In genomic region chr3:26104856-26105255, GRCh38 we compare ENCODE assay signal across 19 cellular contexts.
DNase-seq lines count a peak whose midpoint lies in the region; ATAC-seq and TF ChIP-seq lines count a peak whose summit lies in the region.
"Had no signal": no experiment of that assay in that cellular context is flagged by ENCODE, and none has a peak within 500 bp of the region (broad histone marks: within the 10 kb centered on the region; RNA-seq: fewer than 3 reads in every experiment).

No MANE protein-coding gene starts in this region.

- H3K27ac Mint-ChIP-seq in endodermal cell (peak overlapping the region; percentile 9), mesothelial cell of epicardium (peak overlapping the region; percentile 47)
- H3K27ac Mint-ChIP-seq: CD4-positive, alpha-beta T cell had no signal

- H3K36me3 ChIP-seq in endodermal cell (ENCODE audit: control insufficient read depth, insufficient read depth, low read length): no peaks in the 10 kb centered on the region
- H3K36me3 ChIP-seq: adrenal gland, ovary had no signal

- H3K9me3 Mint-ChIP-seq in endodermal cell (no peaks in the 10 kb centered on the region), mesothelial cell of epicardium (peaks cover 26% of the 10 kb centered on the region)
- H3K9me3 Mint-ChIP-seq: CD4-positive, alpha-beta T cell had no signal

- peak; percentile 7 for DNase-seq in GM10266 (ENCODE audit: extremely low spot score)
- DNase-seq in KBM-7: peak; percentile 71
- no peak for DNase-seq in endodermal cell
- no peak for DNase-seq in mesothelial cell of epicardium (ENCODE audit: low spot score in 2 of 2, unreplicated experiment in 2 of 2)
- DNase-seq in NCI-H226: no peak
- no peak for DNase-seq in GM13977 (ENCODE audit: low spot score)
- DNase-seq: ACHN; adrenal gland; CD4-positive, alpha-beta T cell; GOT3; NCI-H1694; ovary; stimulated activated CD4-positive, alpha-beta T cell treated with anti-CD3 and anti-CD28 coated beads, Interleukin-4, amount 100 ng/mL, for 1 hour; substantia nigra; T-helper 2 cell had no signal

- H3K27me3 ChIP-seq in endodermal cell (ENCODE audit: control insufficient read depth, insufficient read depth, low read length, poor library complexity, severe bottlenecking): no peaks in the 10 kb centered on the region
- H3K27me3 ChIP-seq: adrenal gland, ovary had no signal

- H3K4me1 Mint-ChIP-seq in endodermal cell (peaks cover 11% of the 10 kb centered on the region), mesothelial cell of epicardium (peaks cover 37% of the 10 kb centered on the region)
- H3K4me1 Mint-ChIP-seq: central memory CD8-positive, alpha-beta T cell had no signal

- no peak overlapping the region for H3K9ac ChIP-seq in endodermal cell (ENCODE audit: extremely low read depth, low read length, poor library complexity, severe bottlenecking)

- H3K4me3 Mint-ChIP-seq in endodermal cell (no peak overlapping the region), mesothelial cell of epicardium (no peak overlapping the region)
- H3K4me3 Mint-ChIP-seq: CD4-positive, alpha-beta T cell; central memory CD8-positive, alpha-beta T cell had no signal

- H3K36me3 Mint-ChIP-seq in endodermal cell (ENCODE audit: low read depth) (no peaks in the 10 kb centered on the region), mesothelial cell of epicardium (peaks cover 3% of the 10 kb centered on the region)

- H3K27me3 Mint-ChIP-seq in endodermal cell (ENCODE audit: insufficient read depth) (no peaks in the 10 kb centered on the region), mesothelial cell of epicardium (ENCODE audit: low read depth) (no peaks in the 10 kb centered on the region)
- H3K27me3 Mint-ChIP-seq: CD4-positive, alpha-beta T cell; central memory CD8-positive, alpha-beta T cell had no signal

- ATAC-seq in GM21529 (IDR thresholded peaks at IDR 0.05; ENCODE audit: unreplicated experiment) (no peak), HG02852 (IDR thresholded peaks at IDR 0.05; ENCODE audit: unreplicated experiment) (no peak)

- no peak overlapping the region for H3K4me3 ChIP-seq in endodermal cell (ENCODE audit: low read length)
- H3K4me3 ChIP-seq: adrenal gland, ovary, skin epidermis had no signal

- no peak for TF ChIP-seq CTCF in GM10266 (IDR thresholded peaks at IDR 0.05; ENCODE audit: control insufficient read depth, insufficient read depth, low read depth, missing control alignments)
- no peak for TF ChIP-seq CTCF in endodermal cell (conservative IDR thresholded peaks at IDR 0.05)
- no peak for TF ChIP-seq CTCF in mesothelial cell of epicardium (IDR thresholded peaks at IDR 0.05; ENCODE audit: unreplicated experiment)
- no peak for TF ChIP-seq CTCF in GM13977 (IDR thresholded peaks at IDR 0.05; ENCODE audit: extremely low read depth, insufficient read depth, missing control alignments)

- H3K27ac ChIP-seq in endodermal cell (ENCODE audit: low read depth, low read length): peak overlapping the region; percentile 47
- H3K27ac ChIP-seq: adrenal gland, ovary, skin epidermis had no signal

- H3K9me3 ChIP-seq in endodermal cell (ENCODE audit: control insufficient read depth, low read length): no peaks in the 10 kb centered on the region
- H3K9me3 ChIP-seq: adrenal gland, ovary had no signal

- WGBS in endodermal cell (ENCODE audit: insufficient coverage in 1 of 2, insufficient read length in 1 of 2), 2 experiments: 58 to 73% methylated on average over 1 to 2 of the region's 2 CpGs

- in situ Hi-C loops in KBM-7 (cut with MboI; ENCODE audit: low pct_unique_long_range_greater_than_20kb, low sequenced_read_pairs) (no loop called here), GM13977 (cut with MboI; ENCODE audit: low pct_unique_long_range_greater_than_20kb, low sequenced_read_pairs, unreplicated experiment) (loop anchor here (25.0 kb wide), 1 partner anchor 443 kb away; the partner anchor contains the start of gene TOP2B)

- H3K4me1 ChIP-seq in endodermal cell (ENCODE audit: control insufficient read depth, insufficient read depth, low read length): no peaks in the 10 kb centered on the region
- H3K4me1 ChIP-seq: adrenal gland had no signal

Comparison
In these comparisons a context has a peak if more than half of its experiments do, and no peak if none do; other contexts are left out.
1. DNase-seq: peak in GM10266 (single experiment) and KBM-7 (single experiment); none in endodermal cell (single experiment), mesothelial cell of epicardium (0 of 2), NCI-H226 (single experiment) and GM13977 (single experiment).